Comparison of ENCODE assay signal across 17 cellular contexts in genomic region chr3:120162400-120162799, GRCh38.
A peak's percentile ranks its signal among the peaks of the same experiment; 100 is the strongest.
DNase-seq lines count a peak whose midpoint lies in the region; ATAC-seq, FAIRE-seq and TF ChIP-seq lines count a peak whose summit lies in the region.
"Had no signal": no experiment of that assay in that cellular context is flagged by ENCODE, and none has a peak within 500 bp of the region (broad histone marks: within the 10 kb centered on the region; RNA-seq: fewer than 3 reads in every experiment).

No MANE protein-coding gene starts in this region.

- CTCF ChIA-PET in A549 (lab: Yijun Ruan, JAX) = interaction anchor here (0.8 kb wide), 1 partner anchor 25 kb away, joined by 3 read pairs; no protein-coding TSS in a partner anchor

- no peak overlapping the region for H3K4me3 ChIP-seq in A549
- no peak overlapping the region for H3K4me3 ChIP-seq in astrocyte of the spinal cord (ENCODE audit: low read depth, low read length)
- H3K4me3 ChIP-seq: SJCRH30, thyroid gland had no signal

- H3K36me3 Mint-ChIP-seq in HFFc6 (ENCODE audit: low read depth) = peaks cover 4% of the 10 kb centered on the region; the same call in 1 of the 2 replicates
- no peaks in the 10 kb centered on the region for H3K36me3 Mint-ChIP-seq in activated T-helper 2 cell treated with anti-CD3 and anti-CD28 coated beads, Interferon-gamma antibody, Interleukin-2, Interleukin-4, amounts not matched to agents 10 μg/mL and 5 μg/mL and 100 μg/mL, durations not matched to agents 14 hours and 24 hours and 36 hours (ENCODE audit: low read depth)
- H3K36me3 Mint-ChIP-seq: activated naive CD8-positive, alpha-beta T cell treated with anti-CD3 and anti-CD28 coated beads for 36 hours had no signal

- DNase-seq in A549 (ENCODE audit: low read depth in 1 of 2, low spot score in 1 of 2) = no peak
- DNase-seq in HFFc6 = peak; percentile 57
- peak; percentile 15 for DNase-seq in astrocyte of the spinal cord (ENCODE audit: low read depth, low spot score)
- DNase-seq in kidney tubule cell (ENCODE audit: low spot score) = peak; percentile 40
- no peak for DNase-seq in activated naive CD4-positive, alpha-beta T cell (lab: John Stamatoyannopoulos, UW)
- DNase-seq in NCI-H146 treated with DMSO at 0.1 percent for 48 hours (lab: John Stamatoyannopoulos, UW; ENCODE audit: unreplicated experiment) = no peak
- no peak for DNase-seq in activated T-helper 2 cell treated with anti-CD3 and anti-CD28 coated beads, Interferon-gamma antibody, Interleukin-2, Interleukin-4, amounts not matched to agents 10 μg/mL and 5 μg/mL and 100 μg/mL, durations not matched to agents 14 hours and 24 hours and 36 hours (ENCODE audit: low spot score)
- DNase-seq: activated naive CD8-positive, alpha-beta T cell treated with anti-CD3 and anti-CD28 coated beads for 36 hours; activated T-cell treated with anti-CD3 and anti-CD28 coated beads, Interleukin-2, amount 50 U/mL, for 4 hours; central memory CD4-positive, alpha-beta T cell; effector memory CD8-positive, alpha-beta T cell; islet precursor cell; NCI-H1694; SJCRH30; thyroid gland had no signal

- POLR2A ChIA-PET in A549 (lab: Yijun Ruan, JAX) = interaction anchor here (1.3 kb wide), 1 partner anchor 67 kb away, joined by 3 read pairs; no protein-coding TSS in a partner anchor

- TF ChIP-seq EP300 in A549 (IDR thresholded peaks at IDR 0.05) = no peak

- TF ChIP-seq CTCF in A549 (IDR thresholded peaks at IDR 0.05) = no peak
- TF ChIP-seq CTCF in HFFc6 (IDR thresholded peaks at IDR 0.05) = no peak
- TF ChIP-seq CTCF in astrocyte of the spinal cord (IDR thresholded peaks at IDR 0.05; ENCODE audit: low read depth, low read length) = no peak

- in situ Hi-C loops in astrocyte of the spinal cord (cut with HindIII; ENCODE audit: low sequenced_read_pairs) = no loop called here

- peaks cover 27% of the 10 kb centered on the region for H3K4me1 ChIP-seq in A549
- H3K4me1 ChIP-seq: SJCRH30, thyroid gland had no signal

- H3K27me3 Mint-ChIP-seq in HFFc6 (ENCODE audit: insufficient read depth) = no peaks in the 10 kb centered on the region; the same call in 1 of the 2 replicates
- peaks cover 13% of the 10 kb centered on the region for H3K27me3 Mint-ChIP-seq in activated T-helper 2 cell treated with anti-CD3 and anti-CD28 coated beads, Interferon-gamma antibody, Interleukin-2, Interleukin-4, amounts not matched to agents 10 μg/mL and 5 μg/mL and 100 μg/mL, durations not matched to agents 14 hours and 24 hours and 36 hours (ENCODE audit: low read depth)
- H3K27me3 Mint-ChIP-seq: activated naive CD8-positive, alpha-beta T cell treated with anti-CD3 and anti-CD28 coated beads for 36 hours had no signal

- peak overlapping the region; percentile 23 to 82; a peak in 4 of 6 replicates for H3K27ac ChIP-seq in A549
- H3K27ac ChIP-seq: SJCRH30, thyroid gland had no signal

- peak overlapping the region; percentile 47 for H3K27ac Mint-ChIP-seq in HFFc6
- no peak overlapping the region for H3K27ac Mint-ChIP-seq in activated T-helper 2 cell treated with anti-CD3 and anti-CD28 coated beads, Interferon-gamma antibody, Interleukin-2, Interleukin-4, amounts not matched to agents 10 μg/mL and 5 μg/mL and 100 μg/mL, durations not matched to agents 14 hours and 24 hours and 36 hours
- H3K27ac Mint-ChIP-seq: activated naive CD8-positive, alpha-beta T cell treated with anti-CD3 and anti-CD28 coated beads for 36 hours; effector memory CD8-positive, alpha-beta T cell had no signal

- no peak for FAIRE-seq in A549 (lab: Jason Lieb, UNC)
- FAIRE-seq: small intestine had no signal

- TF ChIP-seq RAD21 in A549 (conservative IDR thresholded peaks at IDR 0.05 in 1 of 2, IDR thresholded peaks at IDR 0.05 in 1 of 2) = no peak

- no peak for TF ChIP-seq POLR2A in A549 (IDR thresholded peaks at IDR 0.05; ENCODE audit: low read length)

- no peaks in the 10 kb centered on the region for H3K9me3 ChIP-seq in A549
- H3K9me3 ChIP-seq: SJCRH30, thyroid gland had no signal

- intact Hi-C loops in activated T-helper 2 cell treated with anti-CD3 and anti-CD28 coated beads, Interferon-gamma antibody, Interleukin-2, Interleukin-4, amounts not matched to agents 10 μg/mL and 5 μg/mL and 100 μg/mL, durations not matched to agents 14 hours and 24 hours and 36 hours (cut with micrococcal nuclease) = no loop called here

- ATAC-seq in A549 = no peak
- no peak for ATAC-seq in GM19351 (IDR thresholded peaks at IDR 0.05; ENCODE audit: unreplicated experiment)
- ATAC-seq: activated T-cell treated with anti-CD3 and anti-CD28 coated beads, Interleukin-2, amount 50 U/mL, for 4 hours; effector memory CD8-positive, alpha-beta T cell had no signal

- H3K4me2 ChIP-seq in A549 = no peak overlapping the region

- H3K4me1 Mint-ChIP-seq in HFFc6 (ENCODE audit: low read depth) = peaks cover 55% of the 10 kb centered on the region
- no peaks in the 10 kb centered on the region for H3K4me1 Mint-ChIP-seq in activated T-helper 2 cell treated with anti-CD3 and anti-CD28 coated beads, Interferon-gamma antibody, Interleukin-2, Interleukin-4, amounts not matched to agents 10 μg/mL and 5 μg/mL and 100 μg/mL, durations not matched to agents 14 hours and 24 hours and 36 hours (ENCODE audit: low read depth)
- H3K4me1 Mint-ChIP-seq: activated naive CD8-positive, alpha-beta T cell treated with anti-CD3 and anti-CD28 coated beads for 36 hours had no signal

- H3K9me3 Mint-ChIP-seq in HFFc6 = no peaks in the 10 kb centered on the region
- no peaks in the 10 kb centered on the region for H3K9me3 Mint-ChIP-seq in activated T-helper 2 cell treated with anti-CD3 and anti-CD28 coated beads, Interferon-gamma antibody, Interleukin-2, Interleukin-4, amounts not matched to agents 10 μg/mL and 5 μg/mL and 100 μg/mL, durations not matched to agents 14 hours and 24 hours and 36 hours
- H3K9me3 Mint-ChIP-seq: activated naive CD8-positive, alpha-beta T cell treated with anti-CD3 and anti-CD28 coated beads for 36 hours; activated T-cell treated with anti-CD3 and anti-CD28 coated beads, Interleukin-2, amount 50 U/mL, for 4 hours; effector memory CD8-positive, alpha-beta T cell had no signal

- no peak overlapping the region for H3K4me3 Mint-ChIP-seq in HFFc6
- no peak overlapping the region for H3K4me3 Mint-ChIP-seq in activated T-helper 2 cell treated with anti-CD3 and anti-CD28 coated beads, Interferon-gamma antibody, Interleukin-2, Interleukin-4, amounts not matched to agents 10 μg/mL and 5 μg/mL and 100 μg/mL, durations not matched to agents 14 hours and 24 hours and 36 hours (ENCODE audit: low read depth)
- H3K4me3 Mint-ChIP-seq: activated naive CD8-positive, alpha-beta T cell treated with anti-CD3 and anti-CD28 coated beads for 36 hours; activated T-cell treated with anti-CD3 and anti-CD28 coated beads, Interleukin-2, amount 50 U/mL, for 4 hours; effector memory CD8-positive, alpha-beta T cell had no signal

TF ChIP-seq in A549, 52 proteins besides CTCF, POLR2A, EP300 and RAD21:
- no peak for TF ChIP-seq KDM1A (IDR thresholded peaks at IDR 0.05; ENCODE audit: low read depth)
- TF ChIP-seq CEBPB (IDR thresholded peaks at IDR 0.05) = no peak
- no peak for TF ChIP-seq TP53 (CRISPR knock-in tag; IDR thresholded peaks at IDR 0.05)
- no peak for TF ChIP-seq ATOH8 (CRISPR knock-in tag; IDR thresholded peaks at IDR 0.05; ENCODE audit: low read depth)
- TF ChIP-seq EHMT2 (IDR thresholded peaks at IDR 0.05; ENCODE audit: low read depth) = no peak
- TF ChIP-seq POLR2AphosphoS2 (conservative IDR thresholded peaks at IDR 0.05; ENCODE audit: low read length) = no peak
- no peak for TF ChIP-seq MAX (IDR thresholded peaks at IDR 0.05)
- TF ChIP-seq BCL3 (IDR thresholded peaks at IDR 0.05) = no peak
- no peak for TF ChIP-seq NR3C1 (IDR thresholded peaks at IDR 0.05)
- no peak for TF ChIP-seq RARB (CRISPR knock-in tag; IDR thresholded peaks at IDR 0.05)
- no peak for TF ChIP-seq HMGXB4 (CRISPR knock-in tag; IDR thresholded peaks at IDR 0.05; ENCODE audit: borderline replicate concordance)
- no peak for TF ChIP-seq FOXS1 (CRISPR knock-in tag; IDR thresholded peaks at IDR 0.05)
- TF ChIP-seq MAFK (IDR thresholded peaks at IDR 0.05; ENCODE audit: partially characterized antibody) = no peak
- TF ChIP-seq CBX2 (IDR thresholded peaks at IDR 0.05; ENCODE audit: borderline replicate concordance, low read depth) = no peak
TF ChIP-seq in A549: peak in this region for 0.

Comparison
In these comparisons a context has a peak if more than half of its experiments do, and no peak if none do; other contexts are left out.
1. DNase-seq: peak in HFFc6 (single experiment), astrocyte of the spinal cord (single experiment) and kidney tubule cell (single experiment); none in A549 (0 of 2), activated naive CD4-positive, alpha-beta T cell (0 of 4), NCI-H146 treated with DMSO at 0.1 percent for 48 hours (single experiment) and activated T-helper 2 cell treated with anti-CD3 and anti-CD28 coated beads, Interferon-gamma antibody, Interleukin-2, Interleukin-4, amounts not matched to agents 10 μg/mL and 5 μg/mL and 100 μg/mL, durations not matched to agents 14 hours and 24 hours and 36 hours (single experiment).